ENCODE assay signal across 9 cellular contexts in genomic region chr1:47129489-47130225, GRCh38. TPM values are rescaled to one million over a fixed set of nuclear protein-coding genes. Genes with fewer than 3 reads are reported as not detected.
"Had no signal": no experiment of that assay in that cellular context is flagged by ENCODE, and none has a peak within 500 bp of the region (broad histone marks: within the 10 kb centered on the region; RNA-seq: fewer than 3 reads in every experiment).

No MANE protein-coding gene starts in this region.

RNA-seq across cellular contexts. Expression of gene CYP4A22, which starts 7.6 kb away (rescaled TPM):
- total RNA-seq: cardiac septum; dermis blood vessel endothelial cell; left colon; naive thymus-derived CD4-positive, alpha-beta T cell; osteocyte; prostate gland; right cardiac atrium had no signal
- polyA plus RNA-seq: immature natural killer cell; naive thymus-derived CD4-positive, alpha-beta T cell; right cardiac atrium; spleen had no signal
